Comparison of ENCODE assay signal across 15 cellular contexts in genomic region chr17:55430531-55431228, GRCh38. TPM values are rescaled to one million over a fixed set of nuclear protein-coding genes. Genes with fewer than 3 reads are reported as not detected.
DNase-seq lines count a peak whose midpoint lies in the region; ATAC-seq and TF ChIP-seq lines count a peak whose summit lies in the region.
"Had no signal": no experiment of that assay in that cellular context is flagged by ENCODE, and none has a peak within 500 bp of the region (broad histone marks: within the 10 kb centered on the region; RNA-seq: fewer than 3 reads in every experiment).

No MANE protein-coding gene starts in this region.

- no peak for TF ChIP-seq POLR2A in spleen (IDR thresholded peaks at IDR 0.05)

- H3K4me1 Mint-ChIP-seq in osteocyte (ENCODE audit: unreplicated experiment): no peaks in the 10 kb centered on the region

- H3K36me3 Mint-ChIP-seq in osteocyte (ENCODE audit: unreplicated experiment): no peaks in the 10 kb centered on the region

- intact Hi-C loops in spleen (cut with DNase I; ENCODE audit: low total_unique reads): no loop called here

- POLR2A ChIA-PET in HEK293 (lab: Yijun Ruan, JAX): no interaction called here

- H3K4me1 ChIP-seq in HEK293 (ENCODE audit: control insufficient read depth, insufficient read depth, low read length) (peaks cover 13% of the 10 kb centered on the region), right atrium auricular region (peaks cover 0 to 10% of the 10 kb centered on the region in 2 donors), spleen (peaks cover 0 to 13% (median 7%) of the 10 kb centered on the region in 6 donors)

- peaks cover 14% of the 10 kb centered on the region for H3K27me3 Mint-ChIP-seq in osteocyte (ENCODE audit: unreplicated experiment)

- H3K27me3 ChIP-seq in right atrium auricular region (no peaks in the 10 kb centered on the region), spleen (replicated peaks in 1 of 7) (no peaks in the 10 kb centered on the region)
- H3K27me3 ChIP-seq: breast epithelium had no signal

- H3K36me3 ChIP-seq in HEK293 (ENCODE audit: control insufficient read depth in 2 of 2, insufficient read depth in 1 of 2, low read length in 2 of 2): no peaks in the 10 kb centered on the region
- H3K36me3 ChIP-seq in right atrium auricular region: no peaks in the 10 kb centered on the region
- H3K36me3 ChIP-seq in spleen: no peaks in the 10 kb centered on the region
- H3K36me3 ChIP-seq: breast epithelium had no signal

- 62 to 77% (median 72%) methylated on average over 4 of the region's 4 CpGs for WGBS in spleen, 5 donors

- H3K27ac Mint-ChIP-seq in osteocyte (ENCODE audit: unreplicated experiment): no peak overlapping the region
- H3K27ac Mint-ChIP-seq: T-helper 2 cell treated with Interferon-gamma antibody and Interleukin-4, amounts not matched to agents 5 μg/mL and 100 μg/mL, for 36 hours had no signal

- no peak overlapping the region for H3K4me3 ChIP-seq in HEK293 (ENCODE audit: low read depth, low read length)
- no peak overlapping the region for H3K4me3 ChIP-seq in right atrium auricular region
- no peak overlapping the region for H3K4me3 ChIP-seq in spleen
- H3K4me3 ChIP-seq: breast epithelium had no signal

- CTCF ChIA-PET in HEK293 (lab: Yijun Ruan, JAX): no interaction called here

- ATAC-seq in HG03095 (IDR thresholded peaks at IDR 0.05; ENCODE audit: unreplicated experiment): no peak
- ATAC-seq: sciatic nerve had no signal

- H3K4me3 Mint-ChIP-seq in osteocyte (ENCODE audit: unreplicated experiment): no peak overlapping the region
- H3K4me3 Mint-ChIP-seq: H9; T-helper 2 cell treated with Interferon-gamma antibody and Interleukin-4, amounts not matched to agents 5 μg/mL and 100 μg/mL, for 36 hours had no signal

- no peaks in the 10 kb centered on the region for H3K9me3 Mint-ChIP-seq in osteocyte (ENCODE audit: unreplicated experiment)
- H3K9me3 Mint-ChIP-seq: H9; T-helper 2 cell treated with Interferon-gamma antibody and Interleukin-4, amounts not matched to agents 5 μg/mL and 100 μg/mL, for 36 hours had no signal

- H3K27ac ChIP-seq in HEK293 (ENCODE audit: extremely low read depth, low read depth, low read length): no peak overlapping the region; the same call in 1 of the 2 replicates
- peak overlapping the region; percentile 3 to 19 for H3K27ac ChIP-seq in right atrium auricular region
- peak overlapping the region in 5 of 8 donors; percentile 2 to 52 (median 35) for H3K27ac ChIP-seq in spleen
- H3K27ac ChIP-seq: breast epithelium had no signal

- TF ChIP-seq CTCF in HEK293 (tag by site-specific recombination; IDR thresholded peaks at IDR 0.05) (no peak), right atrium auricular region (IDR thresholded peaks at IDR 0.05) (no peak), spleen (IDR thresholded peaks at IDR 0.05 in 8 of 11, conservative IDR thresholded peaks at IDR 0.05 in 3 of 11) (no peak), osteocyte (IDR thresholded peaks at IDR 0.05) (no peak)

- peak; percentile 98 for DNase-seq in SK-N-DZ (ENCODE audit: low spot score)
- DNase-seq in right atrium auricular region (ENCODE audit: low spot score): no peak
- DNase-seq in spleen: no peak
- no peak for DNase-seq in osteocyte (ENCODE audit: extremely low spot score, unreplicated experiment)
- no peak for DNase-seq in HUDEP-2 (lab: John Stamatoyannopoulos, UW; ENCODE audit: unreplicated experiment in 76 of 76)
- DNase-seq: activated naive CD4-positive, alpha-beta T cell treated with Interleukin-2 at 50 U/mL for 16 hours; H9; KG1; NCI-H2029 treated with DMSO at 0.1 percent for 48 hours; substantia nigra had no signal

- no peaks in the 10 kb centered on the region for H3K9me3 ChIP-seq in HEK293 (ENCODE audit: control insufficient read depth, insufficient read depth, low read depth, low read length)
- no peaks in the 10 kb centered on the region for H3K9me3 ChIP-seq in right atrium auricular region
- no peaks in the 10 kb centered on the region for H3K9me3 ChIP-seq in spleen
- H3K9me3 ChIP-seq: breast epithelium had no signal

TF ChIP-seq in HEK293, 187 proteins besides CTCF, POLR2A, EP300 and RAD21:
- TF ChIP-seq ZNF707 (tag by site-specific recombination; IDR thresholded peaks at IDR 0.05) (no peak), PRDM1 (tag by site-specific recombination; IDR thresholded peaks at IDR 0.05) (peak; percentile 31; the same call in 1 of the 2 replicates), ZNF639 (tag by site-specific recombination; IDR thresholded peaks at IDR 0.05) (no peak), ZNF169 (tag by site-specific recombination; IDR thresholded peaks at IDR 0.05) (no peak), ZNF837 (tag by site-specific recombination; IDR thresholded peaks at IDR 0.05) (no peak), TRIM28 (IDR thresholded peaks at IDR 0.05; ENCODE audit: borderline replicate concordance, low read length) (peak; percentile 19; the same call in 1 of the 2 replicates), ZSCAN16 (tag by site-specific recombination; IDR thresholded peaks at IDR 0.05) (no peak), KLF16 (tag by site-specific recombination; IDR thresholded peaks at IDR 0.05) (no peak), ZNF664 (tag by site-specific recombination; IDR thresholded peaks at IDR 0.05) (no peak), SP2 (tag by site-specific recombination; IDR thresholded peaks at IDR 0.05) (0 out of 2 replicates have a peak, but pooled peaks have one; percentile 14), ZSCAN4 (tag by site-specific recombination; IDR thresholded peaks at IDR 0.05) (no peak)

RNA-seq across cellular contexts. Expression of gene MMD, which starts 9.0 kb away (rescaled TPM):
- 170 and 172 TPM in 2 replicates for polyA plus RNA-seq in SK-N-DZ (2014; cell fraction: cytosol; rRNA removed)
- polyA plus RNA-seq in SK-N-DZ (2014; cell fraction: nucleus; rRNA removed): 97.1 and 130 TPM in 2 replicates
- total RNA-seq in right atrium auricular region (10 to 100 TPM; 12.5 to 17.5 TPM), spleen (10 to 100 TPM; 25.8 to 47.9 (median 42.7) TPM), osteocyte (9.2 and 10.3 TPM in 2 replicates)
- 10 to 100 TPM; 18.6 to 23.6 (median 19.0) TPM for polyA plus RNA-seq in spleen
